Comparison of ENCODE assay signal across 1 cellular context in the genomic region with DNA sequence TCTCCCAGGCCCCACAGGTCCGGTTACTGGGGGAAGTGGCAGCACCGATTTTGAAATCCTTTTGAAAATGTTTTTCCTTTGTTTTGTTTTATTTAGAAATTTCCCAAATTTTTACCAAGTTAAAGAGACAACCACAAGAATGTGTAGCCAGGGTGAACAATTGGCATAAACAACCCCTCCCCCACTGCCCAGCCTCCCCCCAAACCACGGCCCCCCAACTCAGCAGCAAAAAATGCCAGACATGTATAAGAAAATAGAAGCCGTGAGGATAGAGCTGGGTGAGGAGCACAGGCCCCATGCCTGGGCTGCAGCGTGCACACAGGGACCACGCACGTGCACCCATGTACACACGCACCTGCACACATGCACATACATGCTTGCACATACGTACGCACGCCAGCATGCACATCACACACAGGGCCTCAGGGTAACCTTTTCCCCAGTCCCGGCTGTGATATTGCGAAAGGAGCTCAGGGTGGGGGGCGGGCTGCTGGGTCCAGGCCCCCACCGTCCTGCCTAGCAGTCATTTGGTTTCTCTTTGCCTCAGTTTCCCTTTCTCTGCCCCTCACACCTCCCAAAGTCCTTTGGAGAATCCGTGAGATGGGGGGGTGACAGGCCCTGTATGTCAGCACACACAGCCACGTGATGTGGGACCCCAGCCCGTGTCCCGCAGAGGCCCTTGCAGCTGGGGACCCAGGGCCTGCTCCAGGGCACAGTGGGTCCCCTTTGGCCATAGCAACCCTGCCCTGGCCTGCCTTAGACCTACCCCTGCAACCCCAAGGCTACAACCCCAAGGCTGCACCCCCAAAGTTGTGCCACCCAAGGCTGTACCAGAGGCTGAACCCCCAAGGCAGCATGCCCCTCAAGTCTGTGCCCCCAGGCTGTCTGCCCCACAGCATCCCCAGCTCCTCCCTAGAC.
TF ChIP-seq lines count a peak whose summit lies in the region.

No MANE protein-coding gene starts in this region.

TF ChIP-seq in SK-N-SH treated with all-trans-retinoic acid at 6 μM for 48 hours, 23 proteins besides CTCF, POLR2A, EP300 and RAD21 (continued from another document):
- TF ChIP-seq, protein P1, sequence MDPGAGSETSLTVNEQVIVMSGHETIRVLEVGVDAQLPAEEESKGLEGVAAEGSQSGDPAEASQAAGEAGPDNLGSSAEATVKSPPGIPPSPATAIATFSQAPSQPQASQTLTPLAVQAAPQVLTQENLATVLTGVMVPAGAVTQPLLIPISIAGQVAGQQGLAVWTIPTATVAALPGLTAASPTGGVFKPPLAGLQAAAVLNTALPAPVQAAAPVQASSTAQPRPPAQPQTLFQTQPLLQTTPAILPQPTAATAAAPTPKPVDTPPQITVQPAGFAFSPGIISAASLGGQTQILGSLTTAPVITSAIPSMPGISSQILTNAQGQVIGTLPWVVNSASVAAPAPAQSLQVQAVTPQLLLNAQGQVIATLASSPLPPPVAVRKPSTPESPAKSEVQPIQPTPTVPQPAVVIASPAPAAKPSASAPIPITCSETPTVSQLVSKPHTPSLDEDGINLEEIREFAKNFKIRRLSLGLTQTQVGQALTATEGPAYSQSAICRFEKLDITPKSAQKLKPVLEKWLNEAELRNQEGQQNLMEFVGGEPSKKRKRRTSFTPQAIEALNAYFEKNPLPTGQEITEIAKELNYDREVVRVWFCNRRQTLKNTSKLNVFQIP (CRISPR knock-in tag; IDR thresholded peaks at IDR 0.05; ENCODE audit: borderline replicate concordance, low read depth) = no peak
